8 cellular contexts compared by ENCODE assay signal in the genomic region with DNA sequence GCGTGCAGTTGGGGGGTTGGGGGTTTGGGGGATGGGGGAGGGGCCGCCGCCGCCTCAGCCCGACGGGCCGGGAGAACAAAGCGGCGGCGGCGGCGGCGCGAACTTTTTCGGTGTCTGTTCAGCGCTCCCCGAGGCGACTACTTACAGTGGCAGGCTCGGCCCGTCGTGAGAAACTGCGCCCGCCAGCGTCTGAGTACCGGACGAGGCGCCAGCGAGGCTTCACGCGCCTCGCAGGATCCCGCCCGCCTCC. TPM values are rescaled to one million over a fixed set of nuclear protein-coding genes. Genes with fewer than 3 reads are reported as not detected.
A peak's percentile ranks its signal among the peaks of the same experiment; 100 is the strongest.
DNase-seq lines count a peak whose midpoint lies in the region; ATAC-seq and TF ChIP-seq lines count a peak whose summit lies in the region.

No MANE protein-coding gene starts in this region.

- CTCF ChIA-PET in HEK293 (lab: Yijun Ruan, JAX) = interaction anchor here (0.6 kb wide), 1 partner anchor 108 kb away, joined by 5 read pairs; no protein-coding TSS in a partner anchor
- CTCF ChIA-PET in activated CD8-positive, alpha-beta T cell treated with anti-CD3 and anti-CD28 coated beads, Interleukin-2, amount 10 ng/mL, durations not matched to agents 7 days and 5 days (lab: Charles Lee) = interaction anchor here (1.5 kb wide), 1 partner anchor 53 kb away, joined by 3 read pairs; no protein-coding TSS in a partner anchor

- H3K27me3 Mint-ChIP-seq in activated CD8-positive, alpha-beta T cell treated with anti-CD3 and anti-CD28 coated beads, Interleukin-2, amount 10 ng/mL, durations not matched to agents 7 days and 5 days (ENCODE audit: low read depth) = peaks cover 22% of the 10 kb centered on the region

- peaks cover 6% of the 10 kb centered on the region for H3K36me3 Mint-ChIP-seq in activated CD8-positive, alpha-beta T cell treated with anti-CD3 and anti-CD28 coated beads, Interleukin-2, amount 10 ng/mL, durations not matched to agents 7 days and 5 days (ENCODE audit: low read depth)

- peak; percentile 77 for DNase-seq in activated CD8-positive, alpha-beta T cell treated with anti-CD3 and anti-CD28 coated beads, Interleukin-2, amount 10 ng/mL, durations not matched to agents 7 days and 5 days
- DNase-seq in cardiac septum (ENCODE audit: low spot score) = peak; percentile 91
- DNase-seq in retinal pigment epithelial cell (ENCODE audit: low read depth) = no peak

- H3K4me1 Mint-ChIP-seq in activated CD8-positive, alpha-beta T cell treated with anti-CD3 and anti-CD28 coated beads, Interleukin-2, amount 10 ng/mL, durations not matched to agents 7 days and 5 days (ENCODE audit: low read depth) = peaks cover 35% of the 10 kb centered on the region

- H4K20me1 ChIP-seq in BLaER1 treated with 17β-estradiol and CSF1 and Interleukin-3, amounts not matched to agents 10 nM and 100 nM = peaks cover 0 to 43% (median 14%) of the 10 kb centered on the region in 11 experiments; a peak in 12 of 22 replicates

- H3K36me3 ChIP-seq in BLaER1 treated with 17β-estradiol and CSF1 and Interleukin-3, amounts not matched to agents 10 nM and 100 nM = 0 out of 22 replicates have a peak, but pooled peaks cover 0 to 19% (median 0%) of the 10 kb centered on the region in 11 experiments
- no peaks in the 10 kb centered on the region for H3K36me3 ChIP-seq in HEK293 (ENCODE audit: control insufficient read depth in 2 of 2, insufficient read depth in 1 of 2, low read length in 2 of 2)

- peak overlapping the region in 10 of 11 experiments; percentile 73 to 87 (median 80); a peak in 19 of 22 replicates for H3K27ac ChIP-seq in BLaER1 treated with 17β-estradiol and CSF1 and Interleukin-3, amounts not matched to agents 10 nM and 100 nM
- peak overlapping the region; percentile 92 for H3K27ac ChIP-seq in HEK293 (ENCODE audit: extremely low read depth, low read depth, low read length)

- intact Hi-C loops in cardiac septum (cut with DNase I) = no loop called here

- peaks cover 19 to 46% (median 27%) of the 10 kb centered on the region in 10 experiments; a peak in 18 of 20 replicates for H3K4me1 ChIP-seq in BLaER1 treated with 17β-estradiol and CSF1 and Interleukin-3, amounts not matched to agents 10 nM and 100 nM
- peaks cover 12% of the 10 kb centered on the region for H3K4me1 ChIP-seq in HEK293 (ENCODE audit: control insufficient read depth, insufficient read depth, low read length)

- H3K9ac ChIP-seq in BLaER1 treated with 17β-estradiol and CSF1 and Interleukin-3, amounts not matched to agents 10 nM and 100 nM = peak overlapping the region; percentile 80 to 89 (median 86); a peak in 21 of 22 replicates

- peak overlapping the region; percentile 69 to 90 (median 82) for H3K4me3 ChIP-seq in BLaER1 treated with 17β-estradiol and CSF1 and Interleukin-3, amounts not matched to agents 10 nM and 100 nM
- peak overlapping the region; percentile 75 for H3K4me3 ChIP-seq in HEK293 (ENCODE audit: low read depth, low read length)
- peak overlapping the region; percentile 87 for H3K4me3 ChIP-seq in retinal pigment epithelial cell (ENCODE audit: low read length)

- peaks cover 37 to 52% (median 49%) of the 10 kb centered on the region in 11 experiments for H3K27me3 ChIP-seq in BLaER1 treated with 17β-estradiol and CSF1 and Interleukin-3, amounts not matched to agents 10 nM and 100 nM

- peak overlapping the region; percentile 61 for H3K4me3 Mint-ChIP-seq in activated CD8-positive, alpha-beta T cell treated with anti-CD3 and anti-CD28 coated beads, Interleukin-2, amount 10 ng/mL, durations not matched to agents 7 days and 5 days

- TF ChIP-seq CTCF in HEK293 (tag by site-specific recombination; IDR thresholded peaks at IDR 0.05) (no peak), retinal pigment epithelial cell (conservative IDR thresholded peaks at IDR 0.05; ENCODE audit: low read depth, low read length) (no peak)

- POLR2A ChIA-PET in HEK293 (lab: Yijun Ruan, JAX) = interaction anchor here (0.5 to 1.3 kb wide), 6 partner anchors 14 to 92 kb away, joined by 3 to 4 read pairs (median 3); no protein-coding TSS in a partner anchor
- POLR2A ChIA-PET in activated CD8-positive, alpha-beta T cell treated with anti-CD3 and anti-CD28 coated beads, Interleukin-2, amount 10 ng/mL, durations not matched to agents 7 days and 5 days (lab: Charles Lee) = interaction anchor here (1.3 kb wide), 1 partner anchor 93 kb away, joined by 3 read pairs; a partner anchor contains a TSS

- H3K9me3 ChIP-seq in BLaER1 treated with 17β-estradiol and CSF1 and Interleukin-3, amounts not matched to agents 10 nM and 100 nM (replicated peaks in 1 of 11) = no peaks in the 10 kb centered on the region
- H3K9me3 ChIP-seq in HEK293 (ENCODE audit: control insufficient read depth, insufficient read depth, low read depth, low read length) = no peaks in the 10 kb centered on the region

- ATAC-seq in activated CD8-positive, alpha-beta T cell treated with anti-CD3 and anti-CD28 coated beads, Interleukin-2, amount 10 ng/mL, durations not matched to agents 7 days and 5 days = peak; percentile 80
- ATAC-seq in HG02642 (IDR thresholded peaks at IDR 0.05; ENCODE audit: poor library complexity, unreplicated experiment) (no peak), GM21786 (IDR thresholded peaks at IDR 0.05; ENCODE audit: unreplicated experiment) (no peak), HG02588 (IDR thresholded peaks at IDR 0.05; ENCODE audit: unreplicated experiment) (no peak)

- no peak overlapping the region for H3K27ac Mint-ChIP-seq in activated CD8-positive, alpha-beta T cell treated with anti-CD3 and anti-CD28 coated beads, Interleukin-2, amount 10 ng/mL, durations not matched to agents 7 days and 5 days

- H3K4me2 ChIP-seq in BLaER1 treated with 17β-estradiol and CSF1 and Interleukin-3, amounts not matched to agents 10 nM and 100 nM = peak overlapping the region in 5 of 11 experiments; percentile 69 to 90 (median 80); a peak in 4 of 22 replicates

- no peaks in the 10 kb centered on the region for H3K9me3 Mint-ChIP-seq in activated CD8-positive, alpha-beta T cell treated with anti-CD3 and anti-CD28 coated beads, Interleukin-2, amount 10 ng/mL, durations not matched to agents 7 days and 5 days (ENCODE audit: insufficient read depth)

TF ChIP-seq in HEK293, 187 proteins besides CTCF, POLR2A, EP300 and RAD21:
- TF ChIP-seq, protein P1, sequence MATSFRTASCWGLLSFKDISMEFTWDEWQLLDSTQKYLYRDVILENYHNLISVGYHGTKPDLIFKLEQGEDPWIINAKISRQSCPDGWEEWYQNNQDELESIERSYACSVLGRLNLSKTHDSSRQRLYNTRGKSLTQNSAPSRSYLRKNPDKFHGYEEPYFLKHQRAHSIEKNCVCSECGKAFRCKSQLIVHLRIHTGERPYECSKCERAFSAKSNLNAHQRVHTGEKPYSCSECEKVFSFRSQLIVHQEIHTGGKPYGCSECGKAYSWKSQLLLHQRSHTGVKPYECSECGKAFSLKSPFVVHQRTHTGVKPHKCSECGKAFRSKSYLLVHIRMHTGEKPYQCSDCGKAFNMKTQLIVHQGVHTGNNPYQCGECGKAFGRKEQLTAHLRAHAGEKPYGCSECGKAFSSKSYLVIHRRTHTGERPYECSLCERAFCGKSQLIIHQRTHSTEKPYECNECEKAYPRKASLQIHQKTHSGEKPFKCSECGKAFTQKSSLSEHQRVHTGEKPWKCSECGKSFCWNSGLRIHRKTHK (tag by site-specific recombination; IDR thresholded peaks at IDR 0.05) = no peak
- TF ChIP-seq, protein P2, sequence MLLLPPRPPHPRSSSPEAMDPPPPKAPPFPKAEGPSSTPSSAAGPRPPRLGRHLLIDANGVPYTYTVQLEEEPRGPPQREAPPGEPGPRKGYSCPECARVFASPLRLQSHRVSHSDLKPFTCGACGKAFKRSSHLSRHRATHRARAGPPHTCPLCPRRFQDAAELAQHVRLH (tag by site-specific recombination; IDR thresholded peaks at IDR 0.05) = no peak
- peak; percentile 11; the same call in 1 of the 2 replicates for TF ChIP-seq SP2 (tag by site-specific recombination; IDR thresholded peaks at IDR 0.05)
- TF ChIP-seq ZNF610 (tag by site-specific recombination; IDR thresholded peaks at IDR 0.05; ENCODE audit: borderline replicate concordance) = no peak
- TF ChIP-seq, protein P3, sequence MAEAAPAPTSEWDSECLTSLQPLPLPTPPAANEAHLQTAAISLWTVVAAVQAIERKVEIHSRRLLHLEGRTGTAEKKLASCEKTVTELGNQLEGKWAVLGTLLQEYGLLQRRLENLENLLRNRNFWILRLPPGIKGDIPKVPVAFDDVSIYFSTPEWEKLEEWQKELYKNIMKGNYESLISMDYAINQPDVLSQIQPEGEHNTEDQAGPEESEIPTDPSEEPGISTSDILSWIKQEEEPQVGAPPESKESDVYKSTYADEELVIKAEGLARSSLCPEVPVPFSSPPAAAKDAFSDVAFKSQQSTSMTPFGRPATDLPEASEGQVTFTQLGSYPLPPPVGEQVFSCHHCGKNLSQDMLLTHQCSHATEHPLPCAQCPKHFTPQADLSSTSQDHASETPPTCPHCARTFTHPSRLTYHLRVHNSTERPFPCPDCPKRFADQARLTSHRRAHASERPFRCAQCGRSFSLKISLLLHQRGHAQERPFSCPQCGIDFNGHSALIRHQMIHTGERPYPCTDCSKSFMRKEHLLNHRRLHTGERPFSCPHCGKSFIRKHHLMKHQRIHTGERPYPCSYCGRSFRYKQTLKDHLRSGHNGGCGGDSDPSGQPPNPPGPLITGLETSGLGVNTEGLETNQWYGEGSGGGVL (tag by site-specific recombination; IDR thresholded peaks at IDR 0.05) = 0 out of 2 replicates have a peak, but pooled peaks have one; percentile 7
- TF ChIP-seq ZNF19 (tag by site-specific recombination; IDR thresholded peaks at IDR 0.05; ENCODE audit: low read depth) = no peak
- TF ChIP-seq ZBTB8A (tag by site-specific recombination; IDR thresholded peaks at IDR 0.05) = peak; percentile 73; the same call in 1 of the 2 replicates
- TF ChIP-seq ZNF112 (tag by site-specific recombination; IDR thresholded peaks at IDR 0.05) = no peak

RNA-seq across cellular contexts. Expression of a gene that starts 0.2 kb away (rescaled TPM):
- 10 to 100 TPM; 18.7 to 21.5 TPM for total RNA-seq in activated CD8-positive, alpha-beta T cell treated with anti-CD3 and anti-CD28 coated beads, Interleukin-2, amount 10 ng/mL, durations not matched to agents 7 days and 5 days
- total RNA-seq in cardiac septum = 13.5 TPM

RNA-seq across cellular contexts. Expression of a gene that starts 20.0 kb away (rescaled TPM):
- total RNA-seq in activated CD8-positive, alpha-beta T cell treated with anti-CD3 and anti-CD28 coated beads, Interleukin-2, amount 10 ng/mL, durations not matched to agents 7 days and 5 days = not detected
- 5.2 TPM for total RNA-seq in cardiac septum
